21 cellular contexts compared by ENCODE assay signal in genomic region chr17:16623282-16623681, GRCh38. TPM values are rescaled to one million over a fixed set of nuclear protein-coding genes. Genes with fewer than 3 reads are reported as not detected.
DNase-seq lines count a peak whose midpoint lies in the region; ATAC-seq, FAIRE-seq and TF ChIP-seq lines count a peak whose summit lies in the region.
"Had no signal": no experiment of that assay in that cellular context is flagged by ENCODE, and none has a peak within 500 bp of the region (broad histone marks: within the 10 kb centered on the region; RNA-seq: fewer than 3 reads in every experiment).

No MANE protein-coding gene starts in this region.

- no peak overlapping the region for H2BK120ac ChIP-seq in H1 (replicated peaks; ENCODE audit: low read depth, low read length)

- no peak overlapping the region for H2AK5ac ChIP-seq in H1 (ENCODE audit: low read depth, low read length)

- H3K27me3 ChIP-seq in liver (ENCODE audit: control insufficient read depth in 4 of 4, insufficient read depth in 4 of 4, low read length in 3 of 4) (no peaks in the 10 kb centered on the region), HepG2 (ENCODE audit: control insufficient read depth in 1 of 2, insufficient read depth in 2 of 2, low read length in 2 of 2) (no peaks in the 10 kb centered on the region), H1 (replicated peaks in 1 of 4; ENCODE audit: control insufficient read depth in 3 of 4, extremely low read depth in 1 of 4, insufficient read depth in 3 of 4, low read length in 3 of 4) (no peaks in the 10 kb centered on the region), subcutaneous abdominal adipose tissue (ENCODE audit: control insufficient read depth in 5 of 5, insufficient read depth in 4 of 5, low read length in 5 of 5) (no peaks in the 10 kb centered on the region)

- H2BK15ac ChIP-seq in H1 (ENCODE audit: low read length), result no peak overlapping the region

- 94% methylated on average over 6 of the region's 6 CpGs for WGBS in liver
- 84% methylated on average over 6 of the region's 6 CpGs for WGBS in HepG2 (ENCODE audit: low lambda C conversion rate)
- WGBS in H1 (ENCODE audit: extremely low coverage in 1 of 2, insufficient coverage in 1 of 2, insufficient read length in 1 of 2, insufficient replicate concordance in 2 of 2, low coverage in 1 of 2, low lambda C conversion rate in 2 of 2, missing lambda C conversion rate in 1 of 2), 2 experiments, result 97% methylated on average over 6 of the region's 6 CpGs; no CpG with 5 or more reads in 1 of the 2 experiments

- H3K56ac ChIP-seq in H1 (replicated peaks; ENCODE audit: insufficient read length, low read depth, low read length), result no peak overlapping the region

- no peak overlapping the region for H4K5ac ChIP-seq in H1 (ENCODE audit: insufficient read length, low read depth, low read length)

- no peak overlapping the region for H2BK5ac ChIP-seq in H1 (ENCODE audit: low read depth, low read length)

- CTCF ChIA-PET in HepG2 (lab: Yijun Ruan, JAX; ENCODE audit: low intra/inter-chr PET ratio, low total read pairs) (no interaction called here), OCI-LY7 (lab: Charles Lee; ENCODE audit: unreplicated experiment) (no interaction called here), H1 (lab: Charles Lee; ENCODE audit: partially characterized antibody) (no interaction called here)

- BruUV-seq in HepG2 (replicated peaks; lab: Mats Ljungman, UMichigan), result no TSS peak
- BruUV-seq in OCI-LY7 (replicated peaks; lab: Mats Ljungman, UMichigan), result TSS peak; percentile 32

- H2AFZ ChIP-seq in HepG2 (ENCODE audit: low read length), result no peak overlapping the region
- no peak overlapping the region for H2AFZ ChIP-seq in OCI-LY7 (ENCODE audit: low read length)
- no peak overlapping the region for H2AFZ ChIP-seq in H1 (ENCODE audit: low read length)
- H2AFZ ChIP-seq: GM23248 had no signal

- FAIRE-seq in HepG2 (lab: Jason Lieb, UNC) (no peak), H1 (lab: Jason Lieb, UNC) (no peak)
- FAIRE-seq: D721Med, GM12892, GM18507, H54 had no signal

- H3K79me2 ChIP-seq in HepG2 (ENCODE audit: insufficient read depth, low read length) (no peaks in the 10 kb centered on the region), OCI-LY7 (ENCODE audit: insufficient read depth, low read depth, low read length) (no peaks in the 10 kb centered on the region), H1 (ENCODE audit: control insufficient read depth in 1 of 2, insufficient read depth in 2 of 2, low read length in 2 of 2) (no peaks in the 10 kb centered on the region)

- H3K9me3 ChIP-seq in liver (ENCODE audit: control insufficient read depth in 4 of 4, low read length in 3 of 4), result peaks cover 35 to 81% (median 43%) of the 10 kb centered on the region in 4 donors
- H3K9me3 ChIP-seq in HepG2 (ENCODE audit: low read length), result peaks cover 91% of the 10 kb centered on the region
- H3K9me3 ChIP-seq in OCI-LY7 (ENCODE audit: low read length), result peaks cover 70% of the 10 kb centered on the region
- H3K9me3 ChIP-seq in H1 (ENCODE audit: insufficient read depth in 2 of 2, low read depth in 1 of 2, low read length in 1 of 2), result peaks cover 44 to 53% of the 10 kb centered on the region in 2 experiments
- peaks cover 35 to 68% (median 57%) of the 10 kb centered on the region in 5 donors for H3K9me3 ChIP-seq in subcutaneous abdominal adipose tissue (ENCODE audit: control insufficient read depth in 5 of 5, low read length in 5 of 5)

- no peaks in the 10 kb centered on the region for H4K20me1 ChIP-seq in HepG2 (ENCODE audit: insufficient read depth, low read length)
- no peaks in the 10 kb centered on the region for H4K20me1 ChIP-seq in OCI-LY7 (ENCODE audit: insufficient read depth, low read length)
- no peaks in the 10 kb centered on the region for H4K20me1 ChIP-seq in H1 (replicated peaks in 1 of 2; ENCODE audit: control insufficient read depth in 1 of 2, insufficient read depth in 2 of 2, low read length in 2 of 2)

- no peak overlapping the region for H3K18ac ChIP-seq in H1 (ENCODE audit: extremely low read depth, low read length)

- H3K36me3 ChIP-seq in liver (ENCODE audit: control insufficient read depth in 4 of 4, insufficient read depth in 3 of 4, low read depth in 1 of 4, low read length in 3 of 4), result peaks cover 0 to 22% (median 16%) of the 10 kb centered on the region in 4 donors
- peaks cover 1 to 10% of the 10 kb centered on the region in 2 experiments; a peak in 1 of 5 replicates for H3K36me3 ChIP-seq in HepG2 (replicated peaks in 1 of 2; ENCODE audit: control insufficient read depth in 1 of 2, insufficient read depth in 2 of 2, low read length in 2 of 2)
- H3K36me3 ChIP-seq in OCI-LY7 (ENCODE audit: insufficient read depth, low read length), result peaks cover 31% of the 10 kb centered on the region
- peaks cover 0 to 20% (median 3%) of the 10 kb centered on the region in 4 experiments; a peak in 5 of 8 replicates for H3K36me3 ChIP-seq in H1 (ENCODE audit: control insufficient read depth in 2 of 4, insufficient read depth in 4 of 4, low read length in 3 of 4)
- H3K36me3 ChIP-seq in subcutaneous abdominal adipose tissue (ENCODE audit: control insufficient read depth in 5 of 5, insufficient read depth in 5 of 5, low read length in 5 of 5), result peaks cover 23 to 40% (median 37%) of the 10 kb centered on the region in 5 donors

- H3K23me2 ChIP-seq in H1 (ENCODE audit: low read depth, low read length), result no peaks in the 10 kb centered on the region

- H3K14ac ChIP-seq in H1 (ENCODE audit: insufficient read length), result no peak overlapping the region

- H4K91ac ChIP-seq in H1 (replicated peaks; ENCODE audit: insufficient read length, low read length), result no peak overlapping the region

- TF ChIP-seq RAD21 in liver (IDR thresholded peaks at IDR 0.05) (no peak), HepG2 (CRISPR knock-in tag; IDR thresholded peaks at IDR 0.05) (no peak), H1 (IDR thresholded peaks at IDR 0.05 in 1 of 2, conservative IDR thresholded peaks at IDR 0.05 in 1 of 2; ENCODE audit: low read depth in 2 of 2, low read length in 2 of 2) (no peak)

- H3K27ac ChIP-seq in liver (ENCODE audit: low read depth in 1 of 2, low read length in 2 of 2) (no peak overlapping the region), HepG2 (ENCODE audit: extremely low read length, insufficient read depth, low read length) (no peak overlapping the region), OCI-LY7 (ENCODE audit: low read depth, low read length, poor library complexity, severe bottlenecking) (no peak overlapping the region), H1 (ENCODE audit: low read depth, low read length) (no peak overlapping the region), subcutaneous abdominal adipose tissue (ENCODE audit: low read depth, low read length) (no peak overlapping the region)
- H3K27ac ChIP-seq: 22Rv1, GM23248 had no signal

- TF ChIP-seq EP300 in HepG2 (IDR thresholded peaks at IDR 0.05; ENCODE audit: low read depth in 2 of 2, low read length in 2 of 2) (no peak), HepG2 (CRISPR knock-in tag; IDR thresholded peaks at IDR 0.05; ENCODE audit: borderline replicate concordance) (no peak), H1 (IDR thresholded peaks at IDR 0.05; ENCODE audit: borderline replicate concordance in 1 of 2, low read depth in 2 of 2, low read length in 2 of 2) (no peak)

- H3K4me3 ChIP-seq in liver (ENCODE audit: low read depth in 1 of 3, low read length in 3 of 3), result peak overlapping the region in 2 of 3 donors; percentile 3 to 25
- H3K4me3 ChIP-seq in HepG2 (replicated peaks in 1 of 3; ENCODE audit: insufficient read depth in 1 of 3, low read depth in 2 of 3, low read length in 3 of 3), result no peak overlapping the region
- H3K4me3 ChIP-seq in OCI-LY7 (ENCODE audit: low read depth, low read length, poor library complexity, severe bottlenecking), result no peak overlapping the region
- H3K4me3 ChIP-seq in H1 (ENCODE audit: extremely low read depth in 1 of 4, insufficient read depth in 2 of 4, low read depth in 3 of 4, low read length in 4 of 4), result no peak overlapping the region
- peak overlapping the region in 4 of 5 donors; percentile 22 to 59 (median 42) for H3K4me3 ChIP-seq in subcutaneous abdominal adipose tissue (ENCODE audit: low read depth in 1 of 5, low read length in 5 of 5)
- H3K4me3 ChIP-seq: GM23248 had no signal

- H3K4me2 ChIP-seq in HepG2 (ENCODE audit: low read depth, low read length) (no peak overlapping the region), OCI-LY7 (ENCODE audit: low read length) (no peak overlapping the region), H1 (ENCODE audit: insufficient read depth in 1 of 2, low read depth in 2 of 2, low read length in 2 of 2) (no peak overlapping the region)

- H3K4me1 ChIP-seq in liver (ENCODE audit: control insufficient read depth in 4 of 4, insufficient read depth in 4 of 4, low read length in 3 of 4) (no peaks in the 10 kb centered on the region), HepG2 (ENCODE audit: insufficient read depth, low read length) (no peaks in the 10 kb centered on the region), OCI-LY7 (ENCODE audit: insufficient read depth, low read length, poor library complexity, severe bottlenecking) (no peaks in the 10 kb centered on the region), H1 (replicated peaks in 1 of 4; ENCODE audit: control insufficient read depth in 3 of 4, insufficient read depth in 4 of 4, low read length in 3 of 4) (no peaks in the 10 kb centered on the region), subcutaneous abdominal adipose tissue (ENCODE audit: control insufficient read depth in 5 of 5, insufficient read depth in 5 of 5, low read length in 5 of 5) (peaks cover 0 to 2% (median 0%) of the 10 kb centered on the region in 5 donors)

- H2BK12ac ChIP-seq in H1 (ENCODE audit: low read depth, low read length), result no peak overlapping the region

- H3K79me1 ChIP-seq in H1 (ENCODE audit: low read depth, low read length), result no peaks in the 10 kb centered on the region

- no peak overlapping the region for H3K23ac ChIP-seq in H1 (ENCODE audit: insufficient read length)

- TF ChIP-seq CTCF in liver (IDR thresholded peaks at IDR 0.05; ENCODE audit: low read depth, low read length, missing input control) (no peak), HepG2 (CRISPR knock-in tag; IDR thresholded peaks at IDR 0.05) (no peak), OCI-LY7 (conservative IDR thresholded peaks at IDR 0.05; ENCODE audit: low read length) (no peak), H1 (IDR thresholded peaks at IDR 0.05; ENCODE audit: control extremely low read depth in 1 of 3, insufficient read depth in 1 of 3, low read depth in 1 of 3, low read length in 3 of 3) (no peak)

- DNase-seq in HepG2 (ENCODE audit: low spot score) (no peak), OCI-LY7 (ENCODE audit: low spot score) (peak; percentile 2), H1 (ENCODE audit: low read depth in 1 of 2, low spot score in 2 of 2) (no peak), sciatic nerve (ENCODE audit: low spot score) (no peak), putamen (ENCODE audit: low spot score) (no peak)
- DNase-seq: C1 segment of cervical spinal cord; CD4-positive, CD25-positive, alpha-beta regulatory T cell; CD8-positive, alpha-beta memory T cell; COR-L47; GDM1; GM23248; HCEC 1CT had no signal

- H2BK20ac ChIP-seq in H1 (ENCODE audit: low read length), result no peak overlapping the region

- in situ Hi-C loops in HepG2 (cut with HindIII; ENCODE audit: extremely low pct_ligation_motif_present, low pct_unique_long_range_greater_than_20kb), result no loop called here

- ATAC-seq in HepG2 (no peak), sciatic nerve (no peak), GM19397 (IDR thresholded peaks at IDR 0.05; ENCODE audit: unreplicated experiment) (no peak)

- POLR2A ChIA-PET in HepG2 (lab: Yijun Ruan, JAX) (no interaction called here), OCI-LY7 (lab: Charles Lee) (no interaction called here), H1 (lab: Charles Lee; ENCODE audit: partially characterized antibody) (no interaction called here)

- no peak overlapping the region for H3K9ac ChIP-seq in liver (ENCODE audit: low read depth in 1 of 2, low read length in 2 of 2)
- H3K9ac ChIP-seq in HepG2 (ENCODE audit: insufficient read depth, low read depth, low read length), result no peak overlapping the region
- no peak overlapping the region for H3K9ac ChIP-seq in H1 (replicated peaks in 1 of 4; ENCODE audit: extremely low read depth in 1 of 4, low read depth in 3 of 4, low read length in 3 of 4)
- no peak overlapping the region for H3K9ac ChIP-seq in subcutaneous abdominal adipose tissue (ENCODE audit: low read length in 5 of 5)
- H3K9ac ChIP-seq: GM23248 had no signal

- no peaks in the 10 kb centered on the region for H3K9me2 ChIP-seq in OCI-LY7 (ENCODE audit: insufficient read depth, low read length)

- TF ChIP-seq POLR2A in HepG2 (IDR thresholded peaks at IDR 0.05; ENCODE audit: insufficient read depth in 1 of 2, low read depth in 2 of 2, low read length in 2 of 2) (no peak), H1 (IDR thresholded peaks at IDR 0.05; ENCODE audit: control extremely low read depth in 1 of 2, low read depth in 2 of 2, low read length in 2 of 2) (no peak)

- intact Hi-C loops in HepG2 (cut with micrococcal nuclease; ENCODE audit: unreplicated experiment) (no loop called here), OCI-LY7 (cut with micrococcal nuclease; ENCODE audit: unreplicated experiment) (no loop called here), sciatic nerve (cut with DNase I) (no loop called here)

- no peak overlapping the region for H3K4ac ChIP-seq in H1 (replicated peaks; ENCODE audit: insufficient read length, low read depth, low read length)

- H4K8ac ChIP-seq in H1 (ENCODE audit: extremely low read depth, insufficient read depth, low read length), result no peak overlapping the region

RNA-seq across cellular contexts. Expression of gene ZNF624, which starts 30.4 kb away (rescaled TPM):
- 1 to 10 TPM; 1.8 to 2.4 TPM for total RNA-seq in liver
- polyA plus RNA-seq in liver, result under 1 TPM; 0.26 to 0.72 TPM
- total RNA-seq in HepG2 (2016; rRNA removed; fragmentation: Illumina TruSeq; extraction: Trizol), result 3.5 and 4.3 TPM in 2 replicates
- 0.44 and 0.61 TPM in 2 replicates for total RNA-seq in HepG2 (2016; cell fraction: cytosol; rRNA removed; fragmentation: Illumina TruSeq; extraction: Trizol; ENCODE audit: low read depth)
- total RNA-seq in HepG2 (2016; cell fraction: insoluble cytoplasmic fraction; rRNA removed; fragmentation: Illumina TruSeq; extraction: Trizol), result 3.4 and 4.0 TPM in 2 replicates
- total RNA-seq in HepG2 (2016; cell fraction: membrane; rRNA removed; fragmentation: Illumina TruSeq; extraction: Trizol), result 0.90 and 1.1 TPM in 2 replicates
- 4.5 and 4.6 TPM in 2 replicates for total RNA-seq in HepG2 (2016; cell fraction: nucleus; rRNA removed; fragmentation: Illumina TruSeq; extraction: Trizol)
- polyA plus RNA-seq in HepG2 (2011; rRNA removed), result 0.67 and 0.75 TPM in 2 replicates
- 0.19 and 0.35 TPM in 2 replicates for polyA plus RNA-seq in HepG2 (2011; cell fraction: cytosol; rRNA removed)
- 0.93 and 1.0 TPM in 2 replicates for polyA plus RNA-seq in HepG2 (2011; cell fraction: nucleus; rRNA removed)
- 1.2 and 1.4 TPM in 2 replicates for polyA plus RNA-seq in HepG2 (2012)
- 0.16 TPM in 1 of 2 replicates, not detected in the other for polyA plus RNA-seq in HepG2 (2016; cell fraction: cytosol; fragmentation: Illumina TruSeq; extraction: Trizol; ENCODE audit: low read depth)
- 1.9 and 2.4 TPM in 2 replicates for polyA plus RNA-seq in HepG2 (2016; cell fraction: insoluble cytoplasmic fraction; fragmentation: Illumina TruSeq; extraction: Trizol; ENCODE audit: low read depth)
- polyA plus RNA-seq in HepG2 (2016; cell fraction: membrane; fragmentation: Illumina TruSeq; extraction: Trizol; ENCODE audit: low read depth), result 0.13 and 0.15 TPM in 2 replicates
- 1.7 and 1.9 TPM in 2 replicates for polyA plus RNA-seq in HepG2 (2016; cell fraction: nucleus; fragmentation: Illumina TruSeq; extraction: Trizol; ENCODE audit: insufficient read depth, low read depth)
- 1.6 and 1.8 TPM in 2 replicates for polyA minus RNA-seq in HepG2 (2011; rRNA and poly(A)+ RNA removed; ENCODE audit: low replicate concordance)
- 2.1 and 3.1 TPM in 2 replicates for polyA minus RNA-seq in HepG2 (2011; cell fraction: cytosol; rRNA and poly(A)+ RNA removed)
- polyA minus RNA-seq in HepG2 (2011; cell fraction: nucleus; rRNA and poly(A)+ RNA removed), result 7.1 and 9.6 TPM in 2 replicates
- total RNA-seq in OCI-LY7 (2014; rRNA removed; shearing (Covaris generic)), result 3.5 and 4.0 TPM in 2 replicates
- total RNA-seq in OCI-LY7 (2022), result 5.8 and 9.4 TPM in 2 replicates
- total RNA-seq in H1 (2021; fragmentation: NEBNext Ultra II Directional; extraction: Animal tissue kit (Norgen Biotek cat#: 25700)), result 2.5 and 2.7 TPM in 2 replicates
- 0.39 and 1.0 TPM in 2 replicates for polyA plus RNA-seq in H1 (2011; rRNA removed)
- 0.71 TPM for polyA plus RNA-seq in H1 (2011; cell fraction: cytosol; rRNA removed)
- 0.24 TPM for polyA plus RNA-seq in H1 (2011; cell fraction: nucleus; rRNA removed)
- polyA plus RNA-seq in H1 (2012, experiment 1 of 2), result 0.77 to 1.1 TPM (median 1.1 TPM) in 4 replicates
- polyA plus RNA-seq in H1 (2012, experiment 2 of 2), result 0.10 TPM
- 1.0 TPM for polyA plus RNA-seq in H1 (2013, experiment 1 of 2)
- 1.2 TPM for polyA plus RNA-seq in H1 (2013, experiment 2 of 2)
- 1.5 and 1.6 TPM in 2 replicates for polyA minus RNA-seq in H1 (2011; rRNA and poly(A)+ RNA removed)
- 4.8 TPM for polyA minus RNA-seq in H1 (2011; cell fraction: cytosol; rRNA and poly(A)+ RNA removed)
- polyA minus RNA-seq in H1 (2011; cell fraction: nucleus; rRNA and poly(A)+ RNA removed), result 4.7 TPM
- 17.1 TPM for total RNA-seq in sciatic nerve

RNA-seq across cellular contexts. Expression of gene ZNF287, which starts 54.3 kb away (rescaled TPM):
- total RNA-seq in liver (under 1 TPM; 0.67 to 0.98 TPM), HepG2 (2016; rRNA removed; fragmentation: Illumina TruSeq; extraction: Trizol) (0.06 TPM in 1 of 2 replicates, not detected in the other), OCI-LY7 (2022) (7.0 and 9.1 TPM in 2 replicates), sciatic nerve (8.9 TPM)
- polyA plus RNA-seq in liver (1 to 10 TPM in 1 of 2 donors, under 1 TPM in 1; 0.40 to 1.2 TPM), HepG2 (2011; rRNA removed) (0.04 and 0.21 TPM in 2 replicates), H1 (2011; rRNA removed) (1.7 TPM in 2 replicates)
- not detected in 2 replicates for total RNA-seq in HepG2 (2016; cell fraction: cytosol; rRNA removed; fragmentation: Illumina TruSeq; extraction: Trizol; ENCODE audit: low read depth)
- not detected in 2 replicates for total RNA-seq in HepG2 (2016; cell fraction: insoluble cytoplasmic fraction; rRNA removed; fragmentation: Illumina TruSeq; extraction: Trizol)
- total RNA-seq in HepG2 (2016; cell fraction: membrane; rRNA removed; fragmentation: Illumina TruSeq; extraction: Trizol), result 0.17 and 0.19 TPM in 2 replicates
- total RNA-seq in HepG2 (2016; cell fraction: nucleus; rRNA removed; fragmentation: Illumina TruSeq; extraction: Trizol), result 0.22 TPM in 1 of 2 replicates, not detected in the other
- polyA plus RNA-seq in HepG2 (2011; cell fraction: cytosol; rRNA removed), result 0.01 and 0.03 TPM in 2 replicates
- polyA plus RNA-seq in HepG2 (2011; cell fraction: nucleus; rRNA removed), result 0.09 TPM in 1 of 2 replicates, not detected in the other
- 0.25 and 0.32 TPM in 2 replicates for polyA plus RNA-seq in HepG2 (2012)
- polyA plus RNA-seq in HepG2 (2016; cell fraction: cytosol; fragmentation: Illumina TruSeq; extraction: Trizol; ENCODE audit: low read depth), result not detected in 2 replicates
- polyA plus RNA-seq in HepG2 (2016; cell fraction: insoluble cytoplasmic fraction; fragmentation: Illumina TruSeq; extraction: Trizol; ENCODE audit: low read depth), result 0.13 TPM in 1 of 2 replicates, not detected in the other
- polyA plus RNA-seq in HepG2 (2016; cell fraction: membrane; fragmentation: Illumina TruSeq; extraction: Trizol; ENCODE audit: low read depth), result not detected in 2 replicates
- polyA plus RNA-seq in HepG2 (2016; cell fraction: nucleus; fragmentation: Illumina TruSeq; extraction: Trizol; ENCODE audit: insufficient read depth, low read depth), result not detected in 2 replicates
- 0.04 TPM in 1 of 2 replicates, not detected in the other for polyA minus RNA-seq in HepG2 (2011; rRNA and poly(A)+ RNA removed; ENCODE audit: low replicate concordance)
- polyA minus RNA-seq in HepG2 (2011; cell fraction: cytosol; rRNA and poly(A)+ RNA removed), result not detected in 2 replicates
- polyA minus RNA-seq in HepG2 (2011; cell fraction: nucleus; rRNA and poly(A)+ RNA removed), result 0.37 and 0.39 TPM in 2 replicates
- 4.5 and 8.5 TPM in 2 replicates for total RNA-seq in OCI-LY7 (2014; rRNA removed; shearing (Covaris generic))
- 5.6 and 6.2 TPM in 2 replicates for total RNA-seq in H1 (2021; fragmentation: NEBNext Ultra II Directional; extraction: Animal tissue kit (Norgen Biotek cat#: 25700))
- polyA plus RNA-seq in H1 (2011; cell fraction: cytosol; rRNA removed), result 2.2 TPM
- 1.9 TPM for polyA plus RNA-seq in H1 (2011; cell fraction: nucleus; rRNA removed)
- 1.7 to 2.7 TPM (median 2.1 TPM) in 4 replicates for polyA plus RNA-seq in H1 (2012, experiment 1 of 2)
- polyA plus RNA-seq in H1 (2012, experiment 2 of 2), result 0.42 TPM
- polyA plus RNA-seq in H1 (2013, experiment 1 of 2), result 5.0 TPM
- 3.6 TPM for polyA plus RNA-seq in H1 (2013, experiment 2 of 2)
- polyA minus RNA-seq in H1 (2011; rRNA and poly(A)+ RNA removed), result 2.0 and 3.3 TPM in 2 replicates
- polyA minus RNA-seq in H1 (2011; cell fraction: cytosol; rRNA and poly(A)+ RNA removed), result 3.4 TPM
- polyA minus RNA-seq in H1 (2011; cell fraction: nucleus; rRNA and poly(A)+ RNA removed), result 6.4 TPM
- total RNA-seq: HT-29 had no signal

Comparison
In these comparisons a context has a peak if more than half of its experiments do, and no peak if none do; other contexts are left out.
1. H3K4me3 ChIP-seq: peak in liver (2 of 3) and subcutaneous abdominal adipose tissue (4 of 5); none in HepG2 (0 of 3), OCI-LY7 (single experiment) and H1 (0 of 4).